In the genomic region with DNA sequence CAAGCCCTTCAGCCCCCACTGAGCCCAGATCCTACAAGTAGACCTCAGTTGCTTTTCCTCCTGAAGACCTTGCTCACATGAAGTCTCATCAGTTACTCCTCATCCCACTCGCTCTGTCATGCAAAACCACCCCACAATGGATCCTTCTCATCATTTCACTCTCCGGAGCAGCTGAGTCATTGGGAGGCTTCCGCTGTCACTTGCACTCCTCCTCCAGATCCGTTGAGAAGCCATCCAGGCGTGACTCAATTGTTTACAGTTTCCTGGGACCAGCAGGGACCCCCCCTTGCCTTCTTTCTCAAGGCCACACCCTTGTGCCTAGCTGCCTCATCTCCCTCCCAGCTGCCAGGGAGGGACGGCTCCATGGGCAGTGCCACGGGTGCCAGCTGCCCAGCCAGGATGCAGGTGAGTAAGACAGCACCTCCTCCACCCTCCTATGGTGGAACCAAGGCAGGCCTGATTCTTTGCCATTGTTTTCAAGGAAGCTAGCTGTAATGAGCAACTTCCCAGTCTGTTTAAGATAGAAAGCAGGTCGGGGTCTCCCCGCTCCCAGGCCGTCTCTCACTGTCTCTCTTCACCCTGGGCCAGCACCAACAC, we compare ENCODE assay signal across 8 cellular contexts. TPM values are rescaled to one million over a fixed set of nuclear protein-coding genes. Genes with fewer than 3 reads are reported as not detected.
DNase-seq lines count a peak whose midpoint lies in the region; ATAC-seq, FAIRE-seq and TF ChIP-seq lines count a peak whose summit lies in the region.

No MANE protein-coding gene starts in this region.

- TF ChIP-seq POLR2A in A549 (IDR thresholded peaks at IDR 0.05; ENCODE audit: low read length) (no peak), sigmoid colon (IDR thresholded peaks at IDR 0.05) (no peak)

- no peak overlapping the region for H3K18ac ChIP-seq in H9 (ENCODE audit: insufficient read length, low read depth, low read length)

- intact Hi-C loops in sigmoid colon (cut with DNase I), result no loop called here

- no peak for FAIRE-seq in A549 (lab: Jason Lieb, UNC)

- H2AFZ ChIP-seq in H9 (ENCODE audit: low read length), result no peak overlapping the region

- no peak overlapping the region for H2BK20ac ChIP-seq in H9 (ENCODE audit: low read depth, low read length, poor library complexity, severe bottlenecking)

- no peak overlapping the region for H2BK5ac ChIP-seq in H9 (ENCODE audit: insufficient read length, low read length)

- H2BK120ac ChIP-seq in H9 (ENCODE audit: low read depth, low read length, poor library complexity, severe bottlenecking), result no peak overlapping the region

- H3K9ac ChIP-seq in H9 (ENCODE audit: extremely low read depth, insufficient read length, low read length), result no peak overlapping the region

- TF ChIP-seq EP300 in A549 (IDR thresholded peaks at IDR 0.05) (no peak), sigmoid colon (IDR thresholded peaks at IDR 0.05) (no peak)

- no peak overlapping the region for H3K23ac ChIP-seq in H9 (ENCODE audit: insufficient read length, low read depth, low read length)

- H3K4me3 Mint-ChIP-seq in H9 (no peak overlapping the region; a peak in 1 of 5 replicates), chondrocyte (ENCODE audit: unreplicated experiment) (no peak overlapping the region)

- no peak for TF ChIP-seq RAD21 in A549 (conservative IDR thresholded peaks at IDR 0.05 in 1 of 2, IDR thresholded peaks at IDR 0.05 in 1 of 2)

- H3K14ac ChIP-seq in H9 (ENCODE audit: insufficient read depth, low read length), result no peak overlapping the region; the same call in 1 of the 2 replicates

- DNase-seq in A549 (ENCODE audit: low read depth in 1 of 2, low spot score in 1 of 2) (peak; percentile 33 to 58), H9 (peak; percentile 33), chondrocyte (ENCODE audit: low spot score) (peak; percentile 41), sigmoid colon (peak; percentile 56), activated gamma-delta T cell treated with Interleukin-2 at 50 U/mL for 16 hours (no peak)

- no peak overlapping the region for H3T11ph ChIP-seq in H9 (ENCODE audit: low read length)

- H3K36me3 Mint-ChIP-seq in H9 (ENCODE audit: insufficient read depth in 1 of 3, low read depth in 3 of 3) (no peaks in the 10 kb centered on the region), chondrocyte (ENCODE audit: low read depth) (peaks cover 2% of the 10 kb centered on the region)

- peaks cover 12% of the 10 kb centered on the region for H3K4me1 ChIP-seq in A549
- peaks cover 7% of the 10 kb centered on the region; the same call in 1 of the 2 replicates for H3K4me1 ChIP-seq in H9 (ENCODE audit: insufficient read depth, low read length)
- H3K4me1 ChIP-seq in sigmoid colon, result no peaks in the 10 kb centered on the region

- WGBS in A549 (ENCODE audit: missing lambda C conversion rate), result 41% methylated on average over 10 of the region's 10 CpGs
- no CpG with 5 or more reads among the region's 10 CpGs for WGBS in H9 (ENCODE audit: extremely low coverage, insufficient read length, low lambda C conversion rate)
- 50 to 69% methylated on average over 10 of the region's 10 CpGs for WGBS in sigmoid colon, 2 donors

- H3K4me2 ChIP-seq in A549, result peak overlapping the region; percentile 46
- no peak overlapping the region for H3K4me2 ChIP-seq in H9 (ENCODE audit: insufficient read depth, insufficient read length, low read length)

- peaks cover 59% of the 10 kb centered on the region for H3K27me3 Mint-ChIP-seq in H9 (ENCODE audit: low read depth)
- H3K27me3 Mint-ChIP-seq in chondrocyte (ENCODE audit: low read depth), result peaks cover 9% of the 10 kb centered on the region

- POLR2A ChIA-PET in A549 (lab: Yijun Ruan, JAX), result no interaction called here

- no peaks in the 10 kb centered on the region for H3K9me3 Mint-ChIP-seq in H9
- H3K9me3 Mint-ChIP-seq in chondrocyte (ENCODE audit: low read depth), result no peaks in the 10 kb centered on the region

- H2AK5ac ChIP-seq in H9 (ENCODE audit: insufficient read length, low read length), result no peak overlapping the region

- TF ChIP-seq CTCF in A549 (IDR thresholded peaks at IDR 0.05) (no peak), H9 (conservative IDR thresholded peaks at IDR 0.05) (no peak), chondrocyte (IDR thresholded peaks at IDR 0.05) (no peak), sigmoid colon (IDR thresholded peaks at IDR 0.05) (no peak)

- no peaks in the 10 kb centered on the region for H3K9me3 ChIP-seq in A549
- no peaks in the 10 kb centered on the region for H3K9me3 ChIP-seq in H9 (ENCODE audit: control insufficient read depth, low read depth, low read length)
- H3K9me3 ChIP-seq in sigmoid colon, result no peaks in the 10 kb centered on the region

- H2BK15ac ChIP-seq in H9 (ENCODE audit: low read depth, low read length), result no peak overlapping the region

- H3K4me3 ChIP-seq in A549, result no peak overlapping the region
- no peak overlapping the region for H3K4me3 ChIP-seq in sigmoid colon

- H4K91ac ChIP-seq in H9 (ENCODE audit: insufficient read length, low read depth, low read length), result no peak overlapping the region

- no peak overlapping the region for H4K5ac ChIP-seq in H9 (ENCODE audit: insufficient read length, low read depth, low read length)

- H3K79me2 ChIP-seq in H9 (ENCODE audit: insufficient read depth, low read length), result no peaks in the 10 kb centered on the region

- no peak overlapping the region for H3K4ac ChIP-seq in H9 (ENCODE audit: low read depth, low read length)

- H3K27ac Mint-ChIP-seq in H9 (peak overlapping the region in 2 of 3 experiments; percentile 54 to 69; a peak in 3 of 7 replicates), chondrocyte (ENCODE audit: unreplicated experiment) (no peak overlapping the region)

- no peaks in the 10 kb centered on the region for H3K36me3 ChIP-seq in sigmoid colon

- H3K4me1 Mint-ChIP-seq in H9 (peaks cover 37 to 41% of the 10 kb centered on the region in 2 experiments), chondrocyte (ENCODE audit: low read depth) (peaks cover 4% of the 10 kb centered on the region)

- H3K27me3 ChIP-seq in H9 (ENCODE audit: insufficient read depth, low read length), result no peaks in the 10 kb centered on the region
- no peaks in the 10 kb centered on the region for H3K27me3 ChIP-seq in sigmoid colon

- ATAC-seq in A549 (peak; percentile 59 to 71), SK-N-SH treated with all-trans-retinoic acid at 6 μM for 48 hours (peak; percentile 56; the same call in 2 of the 3 replicates), HG02981 (IDR thresholded peaks at IDR 0.05; ENCODE audit: unreplicated experiment) (no peak), HG02678 (IDR thresholded peaks at IDR 0.05; ENCODE audit: unreplicated experiment) (no peak)

- H2BK12ac ChIP-seq in H9 (ENCODE audit: insufficient read length, low read depth, low read length), result no peak overlapping the region

- CTCF ChIA-PET in A549 (lab: Yijun Ruan, JAX), result interaction anchor here (1.4 to 4.2 kb wide), 2 partner anchors 78 to 194 kb away, joined by 3 to 34 read pairs; no protein-coding TSS in a partner anchor

- H3K56ac ChIP-seq in H9 (ENCODE audit: insufficient read length, low read depth, low read length), result no peak overlapping the region

- H3K23me2 ChIP-seq in H9 (ENCODE audit: insufficient read length, low read depth, low read length, poor library complexity, severe bottlenecking), result no peaks in the 10 kb centered on the region

- H4K20me1 ChIP-seq in H9 (ENCODE audit: control insufficient read depth, insufficient read depth, insufficient read length), result no peaks in the 10 kb centered on the region

- H4K8ac ChIP-seq in H9 (replicated peaks; ENCODE audit: insufficient read length, low read depth, low read length), result no peak overlapping the region

- no peaks in the 10 kb centered on the region for H3K79me1 ChIP-seq in H9 (ENCODE audit: insufficient read depth, low read depth, low read length, poor library complexity, severe bottlenecking)

- H3K27ac ChIP-seq in A549, result peak overlapping the region in 1 of 2 experiments; percentile 68; a peak in 4 of 6 replicates
- no peak overlapping the region for H3K27ac ChIP-seq in H9 (ENCODE audit: insufficient read length, low read depth, low read length)
- no peak overlapping the region for H3K27ac ChIP-seq in sigmoid colon

TF ChIP-seq in A549, 52 proteins besides CTCF, POLR2A, EP300 and RAD21:
- TF ChIP-seq RFX5 (IDR thresholded peaks at IDR 0.05) (no peak), MAFK (IDR thresholded peaks at IDR 0.05; ENCODE audit: partially characterized antibody) (peak; percentile 17)

TF ChIP-seq in SK-N-SH treated with all-trans-retinoic acid at 6 μM for 48 hours, 23 proteins besides CTCF, POLR2A, EP300 and RAD21:
- TF ChIP-seq, protein P1, sequence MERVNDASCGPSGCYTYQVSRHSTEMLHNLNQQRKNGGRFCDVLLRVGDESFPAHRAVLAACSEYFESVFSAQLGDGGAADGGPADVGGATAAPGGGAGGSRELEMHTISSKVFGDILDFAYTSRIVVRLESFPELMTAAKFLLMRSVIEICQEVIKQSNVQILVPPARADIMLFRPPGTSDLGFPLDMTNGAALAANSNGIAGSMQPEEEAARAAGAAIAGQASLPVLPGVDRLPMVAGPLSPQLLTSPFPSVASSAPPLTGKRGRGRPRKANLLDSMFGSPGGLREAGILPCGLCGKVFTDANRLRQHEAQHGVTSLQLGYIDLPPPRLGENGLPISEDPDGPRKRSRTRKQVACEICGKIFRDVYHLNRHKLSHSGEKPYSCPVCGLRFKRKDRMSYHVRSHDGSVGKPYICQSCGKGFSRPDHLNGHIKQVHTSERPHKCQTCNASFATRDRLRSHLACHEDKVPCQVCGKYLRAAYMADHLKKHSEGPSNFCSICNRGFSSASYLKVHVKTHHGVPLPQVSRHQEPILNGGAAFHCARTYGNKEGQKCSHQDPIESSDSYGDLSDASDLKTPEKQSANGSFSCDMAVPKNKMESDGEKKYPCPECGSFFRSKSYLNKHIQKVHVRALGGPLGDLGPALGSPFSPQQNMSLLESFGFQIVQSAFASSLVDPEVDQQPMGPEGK (CRISPR knock-in tag; IDR thresholded peaks at IDR 0.05; ENCODE audit: borderline replicate concordance), result no peak

RNA-seq across cellular contexts. Expression of a gene that starts 16.3 kb away (rescaled TPM):
- polyA plus RNA-seq in A549 (2011; rRNA removed), result not detected in 2 replicates
- polyA plus RNA-seq in A549 (2012; cell fraction: cytosol; rRNA removed), result not detected in 2 replicates
- not detected in 2 replicates for polyA plus RNA-seq in A549 (2012; cell fraction: nucleus; rRNA removed)
- not detected in 3 replicates for polyA plus RNA-seq in A549 (2017; fragmentation: RNase III; extraction: RNeasy Plus Mini Kit Qiagen cat#74134 plus additional on column Dnase treatment)
- not detected in 2 replicates for polyA minus RNA-seq in A549 (2011; rRNA and poly(A)+ RNA removed)
- total RNA-seq in H9 (2021), result 0.11 TPM in 1 of 2 replicates, not detected in the other
- not detected in 3 replicates for total RNA-seq in chondrocyte
- not detected for total RNA-seq in sigmoid colon
- polyA plus RNA-seq in sigmoid colon, result 1 to 10 TPM in 1 of 3 donors, under 1 TPM in 1, not detected in 1; 0.23 to 1.4 TPM

RNA-seq across cellular contexts. Expression of a gene that starts 44.0 kb away (rescaled TPM):
- 88.1 and 123 TPM in 2 replicates for polyA plus RNA-seq in A549 (2011; rRNA removed)
- 86.8 and 109 TPM in 2 replicates for polyA plus RNA-seq in A549 (2012; cell fraction: cytosol; rRNA removed)
- polyA plus RNA-seq in A549 (2012; cell fraction: nucleus; rRNA removed), result 138 and 145 TPM in 2 replicates
- polyA plus RNA-seq in A549 (2017; fragmentation: RNase III; extraction: RNeasy Plus Mini Kit Qiagen cat#74134 plus additional on column Dnase treatment), result 63.3 to 105 TPM (median 84.0 TPM) in 3 replicates
- polyA minus RNA-seq in A549 (2011; rRNA and poly(A)+ RNA removed), result 120 and 150 TPM in 2 replicates
- 297 and 302 TPM in 2 replicates for total RNA-seq in H9 (2021)
- total RNA-seq in chondrocyte, result 114 to 215 TPM (median 208 TPM) in 3 replicates
- total RNA-seq in sigmoid colon, result 100 to 1,000 TPM; 107 to 206 (median 117) TPM
- 1,000 to 10,000 TPM in 1 of 3 donors, 100 to 1,000 TPM in 2; 489 to 1,275 (median 498) TPM for polyA plus RNA-seq in sigmoid colon

Comparison
In these comparisons a context has a peak if more than half of its experiments do, and no peak if none do; other contexts are left out.
1. ATAC-seq: peak in A549 (2 of 2) and SK-N-SH treated with all-trans-retinoic acid at 6 μM for 48 hours (single experiment); none in HG02981 (single experiment) and HG02678 (single experiment).